ENCODE assay signal across 1 cellular context in genomic region chr19:45779231-45780145, GRCh38.
TF ChIP-seq lines count a peak whose summit lies in the region.

No MANE protein-coding gene starts in this region.

TF ChIP-seq in HepG2, 621 proteins besides CTCF, POLR2A, EP300 and RAD21 (continued from another document):
- TF ChIP-seq ZBTB33 (CRISPR knock-in tag; IDR thresholded peaks at IDR 0.05) (peak; percentile 49; the same call in 1 of the 2 replicates), NCOA5 (CRISPR knock-in tag; IDR thresholded peaks at IDR 0.05) (no peak), SCMH1 (CRISPR knock-in tag; IDR thresholded peaks at IDR 0.05; ENCODE audit: borderline replicate concordance) (no peak), REPIN1 (CRISPR knock-in tag; IDR thresholded peaks at IDR 0.05; ENCODE audit: borderline replicate concordance, low read depth) (no peak), RBFOX2 (IDR thresholded peaks at IDR 0.05; ENCODE audit: low read depth, low read length) (no peak), ZNF546 (CRISPR knock-in tag; conservative IDR thresholded peaks at IDR 0.05) (no peak), MXD3 (CRISPR knock-in tag; IDR thresholded peaks at IDR 0.05) (no peak), ZNF891 (CRISPR knock-in tag; IDR thresholded peaks at IDR 0.05) (no peak), ZBTB7A (CRISPR knock-in tag; IDR thresholded peaks at IDR 0.05) (peak; percentile 52; the same call in 1 of the 2 replicates), TIGD3 (CRISPR knock-in tag; IDR thresholded peaks at IDR 0.05; ENCODE audit: borderline replicate concordance) (no peak), HHEX (CRISPR knock-in tag; IDR thresholded peaks at IDR 0.05) (no peak), GABPB1 (CRISPR knock-in tag; IDR thresholded peaks at IDR 0.05) (peak; percentile 33; the same call in 1 of the 2 replicates), ATF5 (CRISPR knock-in tag; IDR thresholded peaks at IDR 0.05; ENCODE audit: low read depth) (no peak), ADNP (CRISPR knock-in tag; IDR thresholded peaks at IDR 0.05) (no peak)
TF ChIP-seq in HepG2: peak in this region for 20.
